In the genomic region with DNA sequence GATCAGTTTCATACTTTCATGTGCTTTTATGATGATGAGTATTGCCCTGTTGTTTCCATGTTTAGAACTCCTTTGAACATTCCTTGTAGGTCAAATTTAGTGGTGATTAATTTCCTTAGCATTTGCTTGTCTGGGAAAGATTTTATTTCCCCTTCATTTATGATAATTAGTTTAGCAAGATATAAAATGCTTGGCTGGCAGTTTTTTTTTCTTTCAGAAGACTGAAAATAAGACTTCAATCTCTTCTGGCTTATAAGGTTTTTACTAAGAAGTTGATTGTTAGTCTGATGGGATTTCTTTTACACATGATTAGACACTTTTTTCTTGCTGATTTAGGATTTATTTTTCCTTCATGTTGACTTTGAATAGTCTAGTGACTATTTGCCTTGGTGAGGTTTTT, we compare ENCODE assay signal across 38 cellular contexts.
"Had no signal": no experiment of that assay in that cellular context is flagged by ENCODE, and none has a peak within 500 bp of the region (broad histone marks: within the 10 kb centered on the region; RNA-seq: fewer than 3 reads in every experiment).

No MANE protein-coding gene starts in this region.

- H3K4me3 ChIP-seq: adrenal gland, ascending aorta, cardiac muscle cell had no signal

- H3K27me3 ChIP-seq: adrenal gland, ascending aorta, cardiac muscle cell had no signal

- FAIRE-seq: bronchial epithelial cell, TTC549 had no signal

- H3K27ac ChIP-seq: adrenal gland, ascending aorta, cardiac muscle cell, VCaP had no signal

- H3K4me3 Mint-ChIP-seq: activated B cell treated with CpG ODN at 0.5 μM for 24 hours; activated CD4-positive, alpha-beta memory T cell treated with anti-CD3 and anti-CD28 coated beads for 36 hours; activated CD4-positive, alpha-beta T cell treated with anti-CD3 and anti-CD28 coated beads, Interleukin-2, amount 10 ng/mL, durations not matched to agents 24 days and 14 days; activated CD8-positive, alpha-beta T cell treated with anti-CD3 and anti-CD28 coated beads for 36 hours; activated naive CD4-positive, alpha-beta T cell treated with anti-CD3 and anti-CD28 coated beads for 36 hours; activated naive CD8-positive, alpha-beta T cell treated with anti-CD3 and anti-CD28 coated beads for 36 hours; activated T-cell treated with anti-CD3 and anti-CD28 coated beads, Interleukin-2, amount 50 U/mL, for 4 hours; activated T-cell treated with anti-CD3 and anti-CD28 coated beads, Interleukin-2, amount 50 U/mL, for 72 hours; activated T-helper 1 cell treated with anti-CD3 and anti-CD28 coated beads, Interleukin-12 subunit alpha, Interleukin-12 subunit beta, Interleukin-2, Interleukin-4 antibody, amounts not matched to agents 30 ng/mL and 10 ng/mL and 1 ng/mL, durations not matched to agents 14 hours and 24 hours and 36 hours; activated T-helper 17 cell treated with anti-CD3 and anti-CD28 coated beads, Interleukin-2, amount 50 U/mL, for 72 hours; brain; central memory CD8-positive, alpha-beta T cell; T-helper 1 cell treated with Interleukin-12 subunit alpha and Interleukin-12 subunit beta and Interleukin-4 antibody, amounts not matched to agents 30 μg/mL and 1 μg/mL, for 36 hours; T-helper 2 cell treated with Interferon-gamma antibody and Interleukin-4, amounts not matched to agents 5 μg/mL and 100 μg/mL, for 36 hours had no signal

- H3K4me1 Mint-ChIP-seq: activated B cell treated with CpG ODN at 0.5 μM for 24 hours; activated CD4-positive, alpha-beta T cell treated with anti-CD3 and anti-CD28 coated beads, Interleukin-2, amount 10 ng/mL, durations not matched to agents 24 days and 14 days; activated naive CD8-positive, alpha-beta T cell treated with anti-CD3 and anti-CD28 coated beads for 36 hours; activated T-helper 17 cell treated with anti-CD3 and anti-CD28 coated beads, Interleukin-2, amount 50 U/mL, for 72 hours; brain; central memory CD8-positive, alpha-beta T cell had no signal

- H3K36me3 ChIP-seq: adrenal gland, ascending aorta, cardiac muscle cell had no signal

- ATAC-seq: activated CD8-positive, alpha-beta T cell treated with anti-CD3 and anti-CD28 coated beads for 36 hours; activated naive CD4-positive, alpha-beta T cell treated with anti-CD3 and anti-CD28 coated beads, Interleukin-2, amount 50 U/mL, for 72 hours; activated T-cell treated with anti-CD3 and anti-CD28 coated beads, Interleukin-2, amount 50 U/mL, for 4 hours; activated T-cell treated with anti-CD3 and anti-CD28 coated beads, Interleukin-2, amount 50 U/mL, for 72 hours; activated T-helper 17 cell treated with anti-CD3 and anti-CD28 coated beads, Interleukin-2, amount 50 U/mL, for 72 hours had no signal

- H3K4me1 ChIP-seq: adrenal gland, ascending aorta had no signal

- H3K36me3 Mint-ChIP-seq: brain had no signal

- H3K27me3 Mint-ChIP-seq: activated B cell treated with CpG ODN at 0.5 μM for 24 hours; activated CD4-positive, alpha-beta memory T cell treated with anti-CD3 and anti-CD28 coated beads for 36 hours; activated CD4-positive, alpha-beta T cell treated with anti-CD3 and anti-CD28 coated beads, Interleukin-2, amount 10 ng/mL, durations not matched to agents 24 days and 14 days; activated CD8-positive, alpha-beta T cell treated with anti-CD3 and anti-CD28 coated beads for 36 hours; activated naive CD8-positive, alpha-beta T cell treated with anti-CD3 and anti-CD28 coated beads for 36 hours; activated T-helper 17 cell treated with anti-CD3 and anti-CD28 coated beads, Interleukin-2, amount 50 U/mL, for 72 hours; central memory CD8-positive, alpha-beta T cell had no signal

- H3K27ac Mint-ChIP-seq: activated B cell treated with CpG ODN at 0.5 μM for 24 hours; activated CD4-positive, alpha-beta memory T cell treated with anti-CD3 and anti-CD28 coated beads for 36 hours; activated CD4-positive, alpha-beta T cell treated with anti-CD3 and anti-CD28 coated beads, Interleukin-2, amount 10 ng/mL, durations not matched to agents 24 days and 14 days; activated CD8-positive, alpha-beta T cell treated with anti-CD3 and anti-CD28 coated beads for 36 hours; activated naive CD4-positive, alpha-beta T cell treated with anti-CD3 and anti-CD28 coated beads for 36 hours; activated naive CD4-positive, alpha-beta T cell treated with anti-CD3 and anti-CD28 coated beads, Interleukin-2, amount 50 U/mL, for 72 hours; activated naive CD8-positive, alpha-beta T cell treated with anti-CD3 and anti-CD28 coated beads for 36 hours; activated T-cell treated with anti-CD3 and anti-CD28 coated beads, Interleukin-2, amount 50 U/mL, for 72 hours; activated T-helper 1 cell treated with anti-CD3 and anti-CD28 coated beads, Interleukin-12 subunit alpha, Interleukin-12 subunit beta, Interleukin-2, Interleukin-4 antibody, amounts not matched to agents 30 ng/mL and 10 ng/mL and 1 ng/mL, durations not matched to agents 14 hours and 24 hours and 36 hours; activated T-helper 17 cell treated with anti-CD3 and anti-CD28 coated beads, Interleukin-2, amount 50 U/mL, for 72 hours; brain; T-helper 1 cell treated with Interleukin-12 subunit alpha and Interleukin-12 subunit beta and Interleukin-4 antibody, amounts not matched to agents 30 μg/mL and 1 μg/mL, for 36 hours; T-helper 2 cell treated with Interferon-gamma antibody and Interleukin-4, amounts not matched to agents 5 μg/mL and 100 μg/mL, for 36 hours had no signal

- DNase-seq: activated B cell treated with CpG ODN at 0.5 μM for 24 hours; activated CD4-positive, alpha-beta memory T cell treated with anti-CD3 and anti-CD28 coated beads for 36 hours; activated CD4-positive, alpha-beta T cell treated with anti-CD3 and anti-CD28 coated beads for 4 hours; activated CD4-positive, alpha-beta T cell treated with anti-CD3 and anti-CD28 coated beads, Interleukin-2, amount 10 ng/mL, durations not matched to agents 24 days and 14 days; activated CD4-positive, alpha-beta T cell treated with anti-CD3 and anti-CD28 coated beads, Interleukin-2, amount 50 U/mL, for 1 hour; activated CD4-positive, alpha-beta T cell treated with anti-CD3 and anti-CD28 coated beads, Interleukin-2, amount 50 U/mL, for 4 hours; activated CD4-positive, CD25-positive, alpha-beta regulatory T cell treated with anti-CD3 and anti-CD28 coated beads, Interleukin-2, amount 50 U/mL, for 72 hours; activated CD8-positive, alpha-beta memory T cell treated with anti-CD3 and anti-CD28 coated beads, Interleukin-2, amount 50 U/mL, for 4 hours; activated CD8-positive, alpha-beta T cell treated with anti-CD3 and anti-CD28 coated beads for 36 hours; activated effector memory CD4-positive, alpha-beta T cell treated with anti-CD3 and anti-CD28 coated beads, Interleukin-2, amount 50 U/mL, for 16 hours; activated gamma-delta T cell treated with Interleukin-2 at 50 U/mL for 16 hours; activated naive CD4-positive, alpha-beta T cell; activated naive CD4-positive, alpha-beta T cell treated with anti-CD3 and anti-CD28 coated beads for 36 hours; activated naive CD4-positive, alpha-beta T cell treated with anti-CD3 and anti-CD28 coated beads, Interleukin-2, amount 50 U/mL, for 16 hours; activated naive CD8-positive, alpha-beta T cell treated with anti-CD3 and anti-CD28 coated beads for 36 hours; activated T-cell treated with anti-CD3 and anti-CD28 coated beads for 4 hours; activated T-cell treated with anti-CD3 and anti-CD28 coated beads, Interleukin-2, amount 50 U/mL, for 1 hour; activated T-cell treated with anti-CD3 and anti-CD28 coated beads, Interleukin-2, amount 50 U/mL, for 4 hours; activated T-cell treated with anti-CD3 and anti-CD28 coated beads, Interleukin-2, amount 50 U/mL, for 72 hours; adrenal gland; amniotic stem cell; anterior cingulate cortex; caudate nucleus; cerebellar nuclear complex; T-helper 2 cell; T-helper 9 cell had no signal
